ENCODE assay signal across 25 cellular contexts in the genomic region with DNA sequence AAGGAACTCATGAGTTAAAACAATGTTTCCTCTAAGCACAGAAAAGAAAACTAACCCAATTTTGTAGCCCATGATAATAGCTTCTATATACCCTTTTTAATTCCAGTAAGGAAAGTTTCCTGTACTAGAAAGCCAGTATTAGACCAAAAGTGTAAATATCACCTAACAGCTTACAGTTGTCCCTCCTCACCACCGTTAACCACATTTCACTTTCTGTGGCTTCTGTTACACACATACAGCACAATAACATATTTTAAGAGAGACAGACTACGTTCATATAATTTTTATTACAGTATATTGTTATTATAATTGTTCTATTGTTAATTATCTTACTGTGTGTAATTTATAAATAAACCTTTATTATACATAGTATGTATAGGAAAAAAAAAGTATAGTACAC.
"Had no signal": no experiment of that assay in that cellular context is flagged by ENCODE, and none has a peak within 500 bp of the region (broad histone marks: within the 10 kb centered on the region; RNA-seq: fewer than 3 reads in every experiment).

No MANE protein-coding gene starts in this region.

- H3K9me3 Mint-ChIP-seq: T-cell had no signal

- DNase-seq: IMR-90; Karpas-422; MG63; NCI-H1092 treated with DMSO at 0.1 percent for 48 hours; NCI-H1436; NCI-H187; NCI-H2029; NCI-H2081 treated with DMSO at 0.1 percent for 48 hours; NCI-H2171; NCI-H226; NCI-H446; NCI-H510A; NCI-H524 treated with DMSO at 0.1 percent for 48 hours; NCI-H69; NCI-H774; NK-92 treated with Interleukin-12 subunit alpha and Interleukin-12 subunit beta, amount 100 ng/mL, for 24 hours; PC-3; SHP77; SK-N-SH; SW 1271; T-cell had no signal

- H3K4me2 ChIP-seq: SK-N-SH had no signal

- H3K4me1 Mint-ChIP-seq: T-cell had no signal

- H3K4me3 Mint-ChIP-seq: T-cell had no signal

- H3K9ac ChIP-seq: SK-N-SH had no signal

- H3K9me2 ChIP-seq: SK-N-SH had no signal

- H3K27me3 ChIP-seq: MG63 had no signal

- H3K27ac ChIP-seq: RWPE1 had no signal

- H3K9me3 ChIP-seq: MG63, SK-N-SH had no signal

- H3K27me3 Mint-ChIP-seq: T-cell had no signal

- H3K4me3 ChIP-seq: K562, MG63 had no signal

- H3K27ac Mint-ChIP-seq: T-cell had no signal

- ATAC-seq: HepG2, K562, Panc1, PC-3, T-cell had no signal
